9 cellular contexts compared by ENCODE assay signal in genomic region chr17:21286066-21286770, GRCh38. TPM values are rescaled to one million over a fixed set of nuclear protein-coding genes. Genes with fewer than 3 reads are reported as not detected.
A peak's percentile ranks its signal among the peaks of the same experiment; 100 is the strongest.
DNase-seq lines count a peak whose midpoint lies in the region; ATAC-seq, FAIRE-seq and TF ChIP-seq lines count a peak whose summit lies in the region.
"Had no signal": no experiment of that assay in that cellular context is flagged by ENCODE, and none has a peak within 500 bp of the region (broad histone marks: within the 10 kb centered on the region; RNA-seq: fewer than 3 reads in every experiment).

No MANE protein-coding gene starts in this region.

- peaks cover 53% of the 10 kb centered on the region for H3K79me2 ChIP-seq in smooth muscle cell (ENCODE audit: low read depth)

- POLR2A ChIA-PET in CD4-positive, alpha-beta T cell (lab: Charles Lee) = interaction anchor here (1.2 to 3.0 kb wide), 4 partner anchors 8 to 243 kb away, joined by 3 to 36 read pairs (median 10); partner anchors contain the start of genes NATD1 and USP22
- POLR2A ChIA-PET in MCF 10A (lab: Yijun Ruan, JAX) = interaction anchor here (0.6 to 4.1 kb wide), 22 partner anchors 10 to 1638 kb away, joined by 3 to 47 read pairs (median 4); partner anchors contain the start of genes ALDH3A2, DHRS7B, NATD1 and TMEM11

- H3K9ac ChIP-seq in kidney (ENCODE audit: low read length in 2 of 2) = peak overlapping the region; percentile 80 to 85
- peak overlapping the region; percentile 84 for H3K9ac ChIP-seq in smooth muscle cell (ENCODE audit: low read depth)

- peaks cover 32 to 43% of the 10 kb centered on the region in 2 donors for H3K4me1 ChIP-seq in kidney (ENCODE audit: control insufficient read depth in 1 of 2, insufficient read depth in 1 of 2, low read depth in 1 of 2, low read length in 2 of 2)
- peaks cover 23% of the 10 kb centered on the region for H3K4me1 ChIP-seq in smooth muscle cell (ENCODE audit: low read depth)

- peak overlapping the region; percentile 97 for H3K4me2 ChIP-seq in smooth muscle cell

- no peaks in the 10 kb centered on the region for H3K36me3 ChIP-seq in kidney (ENCODE audit: control insufficient read depth in 1 of 2, insufficient read depth in 2 of 2, low read length in 2 of 2)
- no peaks in the 10 kb centered on the region for H3K36me3 ChIP-seq in smooth muscle cell (ENCODE audit: low read depth)

- intact Hi-C loops in CD4-positive, alpha-beta T cell (cut with DNase I, micrococcal nuclease) = loop anchor here (2.0 to 10.0 kb wide), 4 partner anchors 34 to 1131 kb away; partner anchors contain the start of genes NATD1 (in 1 of the 2) and USP22 (in 1 of the 2)
- intact Hi-C loops in MCF 10A (cut with micrococcal nuclease) (loop anchor here (2.0 to 5.0 kb wide), 2 partner anchors 74 to 243 kb away; partner anchors contain the start of genes TMEM11 and USP22), kidney (cut with DNase I) (no loop called here)

- H3K4me3 ChIP-seq in kidney (ENCODE audit: low read length in 2 of 2) = peak overlapping the region; percentile 94 to 96
- peak overlapping the region; percentile 90 for H3K4me3 ChIP-seq in smooth muscle cell

- peak overlapping the region; percentile 98 for H3K4me3 Mint-ChIP-seq in CD4-positive, alpha-beta T cell
- peak overlapping the region; percentile 86 for H3K4me3 Mint-ChIP-seq in MCF 10A (ENCODE audit: unreplicated experiment)

- H3K27ac ChIP-seq in CD4-positive, alpha-beta T cell (ENCODE audit: low read depth, low read length) = peak overlapping the region; percentile 87
- H3K27ac ChIP-seq in kidney (ENCODE audit: low read depth in 2 of 2, low read length in 2 of 2) (peak overlapping the region; percentile 95 to 99), smooth muscle cell (ENCODE audit: low read depth) (peak overlapping the region; percentile 95)

- no peaks in the 10 kb centered on the region for H3K27me3 ChIP-seq in CD4-positive, alpha-beta T cell (ENCODE audit: control insufficient read depth, insufficient read depth, low read length)
- no peaks in the 10 kb centered on the region for H3K27me3 ChIP-seq in smooth muscle cell (ENCODE audit: low read depth)

- H3K4me1 Mint-ChIP-seq in CD4-positive, alpha-beta T cell (ENCODE audit: low read depth) = peaks cover 54% of the 10 kb centered on the region
- peaks cover 37% of the 10 kb centered on the region for H3K4me1 Mint-ChIP-seq in MCF 10A (ENCODE audit: insufficient read depth, unreplicated experiment)

- no peak overlapping the region for H2AFZ ChIP-seq in smooth muscle cell (ENCODE audit: low read depth)

- peaks cover 61% of the 10 kb centered on the region for H4K20me1 ChIP-seq in smooth muscle cell (ENCODE audit: low read depth)

- peak overlapping the region; percentile 98 for H3K27ac Mint-ChIP-seq in CD4-positive, alpha-beta T cell
- peak overlapping the region; percentile 83 for H3K27ac Mint-ChIP-seq in MCF 10A (ENCODE audit: low read depth, unreplicated experiment)

- H3K36me3 Mint-ChIP-seq in CD4-positive, alpha-beta T cell (ENCODE audit: low read depth) = peaks cover 8% of the 10 kb centered on the region
- H3K36me3 Mint-ChIP-seq in MCF 10A (ENCODE audit: insufficient read depth, unreplicated experiment) = peaks cover 4% of the 10 kb centered on the region

- H3K9me3 ChIP-seq in CD4-positive, alpha-beta T cell (ENCODE audit: control insufficient read depth, low read length) = no peaks in the 10 kb centered on the region
- H3K9me3 ChIP-seq in kidney (ENCODE audit: control insufficient read depth in 1 of 2, low read length in 2 of 2) (no peaks in the 10 kb centered on the region), smooth muscle cell (replicated peaks; ENCODE audit: low read depth) (no peaks in the 10 kb centered on the region)

- BruUV-seq in MCF 10A (replicated peaks; lab: Mats Ljungman, UMichigan) = TSS peak; percentile 59

- WGBS in smooth muscle cell (ENCODE audit: low lambda C conversion rate) = 37% methylated on average over 16 of the region's 16 CpGs

- H3F3A ChIP-seq in smooth muscle cell (ENCODE audit: low read depth) = no peaks in the 10 kb centered on the region

- no peak for DNase-seq in CD4-positive, alpha-beta T cell
- peak; percentile 97 for DNase-seq in HT1080 (ENCODE audit: low read depth)
- DNase-seq in MCF 10A (ENCODE audit: unreplicated experiment) = peak; percentile 99
- peak; percentile 97 for DNase-seq in kidney
- peak; percentile 72 for DNase-seq in smooth muscle cell (lab: John Stamatoyannopoulos, UW; ENCODE audit: unreplicated experiment)
- no peak for DNase-seq in NCI-H1694 treated with DMSO at 0.1 percent for 48 hours (lab: John Stamatoyannopoulos, UW)
- DNase-seq in effector CD4-positive, alpha-beta T cell = no peak

- no peaks in the 10 kb centered on the region for H3K27me3 Mint-ChIP-seq in CD4-positive, alpha-beta T cell
- no peaks in the 10 kb centered on the region for H3K27me3 Mint-ChIP-seq in MCF 10A (ENCODE audit: insufficient read depth, unreplicated experiment)

- no peak for ATAC-seq in CD4-positive, alpha-beta T cell (ENCODE audit: poor library complexity)

- CTCF ChIA-PET in CD4-positive, alpha-beta T cell (lab: Charles Lee) = interaction anchor here (1.5 to 2.3 kb wide), 3 partner anchors 10 to 243 kb away, joined by 4 to 7 read pairs (median 7); partner anchors contain the start of gene USP22
- CTCF ChIA-PET in MCF 10A (lab: Yijun Ruan, JAX) = interaction anchor here (0.6 to 2.2 kb wide), 10 partner anchors 9 to 1085 kb away, joined by 3 to 11 read pairs (median 4); no protein-coding TSS in a partner anchor

- FAIRE-seq in kidney (lab: Jason Lieb, UNC) = peak; percentile 62
- FAIRE-seq: TTC549 had no signal

- H3K9me3 Mint-ChIP-seq in CD4-positive, alpha-beta T cell = no peaks in the 10 kb centered on the region
- H3K9me3 Mint-ChIP-seq in MCF 10A (ENCODE audit: unreplicated experiment) = no peaks in the 10 kb centered on the region

- TF ChIP-seq CTCF in CD4-positive, alpha-beta T cell (IDR thresholded peaks at IDR 0.05) = no peak
- TF ChIP-seq CTCF in MCF 10A (IDR thresholded peaks at IDR 0.05; ENCODE audit: unreplicated experiment) = no peak
- TF ChIP-seq CTCF in kidney (IDR thresholded peaks at IDR 0.05; ENCODE audit: borderline replicate concordance, extremely low read depth, insufficient read depth) = no peak
- no peak for TF ChIP-seq CTCF in smooth muscle cell (IDR thresholded peaks at IDR 0.05; ENCODE audit: borderline replicate concordance, insufficient read depth, poor library complexity, severe bottlenecking)

TF ChIP-seq in PFSK-1, 5 proteins besides CTCF, POLR2A, EP300 and RAD21:
- TF ChIP-seq FOXP2 (optimal IDR thresholded peaks at IDR 0.05; ENCODE audit: borderline replicate concordance, extremely low read depth, extremely low read length, insufficient read depth) = no peak
- TF ChIP-seq TAF1 (IDR thresholded peaks at IDR 0.05; ENCODE audit: borderline replicate concordance, insufficient read depth, low read length) = peak; percentile 11; the same call in 1 of the 2 replicates
- TF ChIP-seq SIN3A (IDR thresholded peaks at IDR 0.05; ENCODE audit: borderline replicate concordance, insufficient read depth, low read length) = peak; percentile 97
- TF ChIP-seq POLR2AphosphoS5 (IDR thresholded peaks at IDR 0.05; ENCODE audit: low read depth, low read length) = 0 out of 2 replicates have a peak, but pooled peaks have one; percentile 39
TF ChIP-seq in PFSK-1: peak in this region for 3.

RNA-seq across cellular contexts. Expression of gene MAP2K3, which starts 1.7 kb away (rescaled TPM):
- 10 to 100 TPM; 36.8 to 38.5 TPM for total RNA-seq in CD4-positive, alpha-beta T cell
- 22.0 and 23.4 TPM in 2 replicates for total RNA-seq in HT1080 (2014; rRNA removed; shearing (Covaris generic))
- 76.5 and 89.7 TPM in 2 replicates for polyA plus RNA-seq in HT1080 (2015; cell fraction: cytosol; rRNA removed)
- 50.3 and 60.2 TPM in 2 replicates for polyA plus RNA-seq in HT1080 (2015; cell fraction: nucleus; rRNA removed)
- polyA plus RNA-seq in PFSK-1 (2012; ENCODE audit: insufficient read length, low read depth) = 86.0 TPM
- 25.7 and 45.2 TPM in 2 replicates for total RNA-seq in MCF 10A (2022)
- total RNA-seq in kidney = 44.0 TPM
- polyA plus RNA-seq in kidney (ENCODE audit: insufficient read depth, low read depth, low replicate concordance) = 40.1 TPM
- total RNA-seq in smooth muscle cell = 14.2 and 14.8 TPM in 2 replicates
- polyA plus RNA-seq in smooth muscle cell = 53.8 and 58.4 TPM in 2 replicates

RNA-seq across cellular contexts. Expression of gene NATD1, which starts 33.0 kb away (rescaled TPM):
- total RNA-seq in CD4-positive, alpha-beta T cell = 1 to 10 TPM; 5.9 to 6.1 TPM
- 0.47 and 0.88 TPM in 2 replicates for total RNA-seq in HT1080 (2014; rRNA removed; shearing (Covaris generic))
- 2.5 and 3.5 TPM in 2 replicates for polyA plus RNA-seq in HT1080 (2015; cell fraction: cytosol; rRNA removed)
- polyA plus RNA-seq in HT1080 (2015; cell fraction: nucleus; rRNA removed) = 2.9 and 3.1 TPM in 2 replicates
- 30.7 TPM for polyA plus RNA-seq in PFSK-1 (2012; ENCODE audit: insufficient read length, low read depth)
- total RNA-seq in MCF 10A (2022) (2.3 and 2.5 TPM in 2 replicates), kidney (14.2 TPM), smooth muscle cell (2.2 and 3.4 TPM in 2 replicates)
- polyA plus RNA-seq in kidney (ENCODE audit: insufficient read depth, low read depth, low replicate concordance) (5.0 TPM), smooth muscle cell (2.7 and 4.3 TPM in 2 replicates)

Comparison
In these comparisons a context has a peak if more than half of its experiments do, and no peak if none do; other contexts are left out.
1. DNase-seq: peak in HT1080 (single experiment), MCF 10A (single experiment), kidney (single experiment) and smooth muscle cell (single experiment); none in CD4-positive, alpha-beta T cell (0 of 10), NCI-H1694 treated with DMSO at 0.1 percent for 48 hours (single experiment) and effector CD4-positive, alpha-beta T cell (single experiment).
2. Peak in every context shown above with its lines, with median percentiles within 50 percentile points of each other: H3K27ac ChIP-seq.